Comparison of ENCODE assay signal across 1 cellular context in genomic region chr4:82739292-82740190, GRCh38.
A peak's percentile ranks its signal among the peaks of the same experiment; 100 is the strongest.
TF ChIP-seq lines count a peak whose summit lies in the region.

No MANE protein-coding gene starts in this region.

TF ChIP-seq in K562, 482 proteins besides CTCF, POLR2A, EP300 and RAD21 (continued from another document):
- TF ChIP-seq CLOCK (CRISPR knock-in tag; IDR thresholded peaks at IDR 0.05; ENCODE audit: borderline replicate concordance): no peak
- TF ChIP-seq ZNF253 (CRISPR knock-in tag; conservative IDR thresholded peaks at IDR 0.05): no peak
- no peak for TF ChIP-seq CREB1 (IDR thresholded peaks at IDR 0.05)
- TF ChIP-seq CREB1 (CRISPR knock-in tag; IDR thresholded peaks at IDR 0.05): no peak
- no peak for TF ChIP-seq ZKSCAN8 (CRISPR knock-in tag; IDR thresholded peaks at IDR 0.05)
- peak; percentile 84; the same call in 1 of the 2 replicates for TF ChIP-seq STAG1 (CRISPR knock-in tag; IDR thresholded peaks at IDR 0.05; ENCODE audit: borderline replicate concordance)
- no peak for TF ChIP-seq PBX2 (CRISPR knock-in tag; IDR thresholded peaks at IDR 0.05; ENCODE audit: low read depth)
- no peak for TF ChIP-seq PBX2 (tag; conservative IDR thresholded peaks at IDR 0.05; ENCODE audit: low read depth)
- TF ChIP-seq CC2D1A (IDR thresholded peaks at IDR 0.05): 0 out of 2 replicates have a peak, but pooled peaks have one; percentile 33
- TF ChIP-seq MTA2 (IDR thresholded peaks at IDR 0.05; ENCODE audit: low read depth): no peak
- TF ChIP-seq RBBP5 (IDR thresholded peaks at IDR 0.05; ENCODE audit: borderline replicate concordance, insufficient read depth, low read length, poor library complexity, severe bottlenecking): no peak
- no peak for TF ChIP-seq ZNF121 (CRISPR knock-in tag; conservative IDR thresholded peaks at IDR 0.05)
- TF ChIP-seq, protein P1, sequence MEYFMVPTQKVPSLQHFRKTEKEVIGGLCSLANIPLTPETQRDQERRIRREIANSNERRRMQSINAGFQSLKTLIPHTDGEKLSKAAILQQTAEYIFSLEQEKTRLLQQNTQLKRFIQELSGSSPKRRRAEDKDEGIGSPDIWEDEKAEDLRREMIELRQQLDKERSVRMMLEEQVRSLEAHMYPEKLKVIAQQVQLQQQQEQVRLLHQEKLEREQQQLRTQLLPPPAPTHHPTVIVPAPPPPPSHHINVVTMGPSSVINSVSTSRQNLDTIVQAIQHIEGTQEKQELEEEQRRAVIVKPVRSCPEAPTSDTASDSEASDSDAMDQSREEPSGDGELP (CRISPR knock-in tag; IDR thresholded peaks at IDR 0.05; ENCODE audit: borderline replicate concordance): peak; percentile 41; the same call in 1 of the 2 replicates
- TF ChIP-seq, protein P2, sequence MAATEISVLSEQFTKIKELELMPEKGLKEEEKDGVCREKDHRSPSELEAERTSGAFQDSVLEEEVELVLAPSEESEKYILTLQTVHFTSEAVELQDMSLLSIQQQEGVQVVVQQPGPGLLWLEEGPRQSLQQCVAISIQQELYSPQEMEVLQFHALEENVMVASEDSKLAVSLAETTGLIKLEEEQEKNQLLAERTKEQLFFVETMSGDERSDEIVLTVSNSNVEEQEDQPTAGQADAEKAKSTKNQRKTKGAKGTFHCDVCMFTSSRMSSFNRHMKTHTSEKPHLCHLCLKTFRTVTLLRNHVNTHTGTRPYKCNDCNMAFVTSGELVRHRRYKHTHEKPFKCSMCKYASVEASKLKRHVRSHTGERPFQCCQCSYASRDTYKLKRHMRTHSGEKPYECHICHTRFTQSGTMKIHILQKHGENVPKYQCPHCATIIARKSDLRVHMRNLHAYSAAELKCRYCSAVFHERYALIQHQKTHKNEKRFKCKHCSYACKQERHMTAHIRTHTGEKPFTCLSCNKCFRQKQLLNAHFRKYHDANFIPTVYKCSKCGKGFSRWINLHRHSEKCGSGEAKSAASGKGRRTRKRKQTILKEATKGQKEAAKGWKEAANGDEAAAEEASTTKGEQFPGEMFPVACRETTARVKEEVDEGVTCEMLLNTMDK (IDR thresholded peaks at IDR 0.05; ENCODE audit: borderline replicate concordance, insufficient read depth, low read depth, low read length, poor library complexity, severe bottlenecking): peak; percentile 37
- TF ChIP-seq, protein P3, sequence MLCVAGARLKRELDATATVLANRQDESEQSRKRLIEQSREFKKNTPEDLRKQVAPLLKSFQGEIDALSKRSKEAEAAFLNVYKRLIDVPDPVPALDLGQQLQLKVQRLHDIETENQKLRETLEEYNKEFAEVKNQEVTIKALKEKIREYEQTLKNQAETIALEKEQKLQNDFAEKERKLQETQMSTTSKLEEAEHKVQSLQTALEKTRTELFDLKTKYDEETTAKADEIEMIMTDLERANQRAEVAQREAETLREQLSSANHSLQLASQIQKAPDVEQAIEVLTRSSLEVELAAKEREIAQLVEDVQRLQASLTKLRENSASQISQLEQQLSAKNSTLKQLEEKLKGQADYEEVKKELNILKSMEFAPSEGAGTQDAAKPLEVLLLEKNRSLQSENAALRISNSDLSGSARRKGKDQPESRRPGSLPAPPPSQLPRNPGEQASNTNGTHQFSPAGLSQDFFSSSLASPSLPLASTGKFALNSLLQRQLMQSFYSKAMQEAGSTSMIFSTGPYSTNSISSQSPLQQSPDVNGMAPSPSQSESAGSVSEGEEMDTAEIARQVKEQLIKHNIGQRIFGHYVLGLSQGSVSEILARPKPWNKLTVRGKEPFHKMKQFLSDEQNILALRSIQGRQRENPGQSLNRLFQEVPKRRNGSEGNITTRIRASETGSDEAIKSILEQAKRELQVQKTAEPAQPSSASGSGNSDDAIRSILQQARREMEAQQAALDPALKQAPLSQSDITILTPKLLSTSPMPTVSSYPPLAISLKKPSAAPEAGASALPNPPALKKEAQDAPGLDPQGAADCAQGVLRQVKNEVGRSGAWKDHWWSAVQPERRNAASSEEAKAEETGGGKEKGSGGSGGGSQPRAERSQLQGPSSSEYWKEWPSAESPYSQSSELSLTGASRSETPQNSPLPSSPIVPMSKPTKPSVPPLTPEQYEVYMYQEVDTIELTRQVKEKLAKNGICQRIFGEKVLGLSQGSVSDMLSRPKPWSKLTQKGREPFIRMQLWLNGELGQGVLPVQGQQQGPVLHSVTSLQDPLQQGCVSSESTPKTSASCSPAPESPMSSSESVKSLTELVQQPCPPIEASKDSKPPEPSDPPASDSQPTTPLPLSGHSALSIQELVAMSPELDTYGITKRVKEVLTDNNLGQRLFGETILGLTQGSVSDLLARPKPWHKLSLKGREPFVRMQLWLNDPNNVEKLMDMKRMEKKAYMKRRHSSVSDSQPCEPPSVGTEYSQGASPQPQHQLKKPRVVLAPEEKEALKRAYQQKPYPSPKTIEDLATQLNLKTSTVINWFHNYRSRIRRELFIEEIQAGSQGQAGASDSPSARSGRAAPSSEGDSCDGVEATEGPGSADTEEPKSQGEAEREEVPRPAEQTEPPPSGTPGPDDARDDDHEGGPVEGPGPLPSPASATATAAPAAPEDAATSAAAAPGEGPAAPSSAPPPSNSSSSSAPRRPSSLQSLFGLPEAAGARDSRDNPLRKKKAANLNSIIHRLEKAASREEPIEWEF (CRISPR knock-in tag; IDR thresholded peaks at IDR 0.05): no peak
- no peak for TF ChIP-seq CHD1 (IDR thresholded peaks at IDR 0.05; ENCODE audit: low read length)
- no peak for TF ChIP-seq TOE1 (IDR thresholded peaks at IDR 0.05; ENCODE audit: borderline replicate concordance)
- no peak for TF ChIP-seq TOE1 (CRISPR knock-in tag; IDR thresholded peaks at IDR 0.05; ENCODE audit: borderline replicate concordance, low read depth)
